ENCODE assay signal across 2 cellular contexts in the genomic region with DNA sequence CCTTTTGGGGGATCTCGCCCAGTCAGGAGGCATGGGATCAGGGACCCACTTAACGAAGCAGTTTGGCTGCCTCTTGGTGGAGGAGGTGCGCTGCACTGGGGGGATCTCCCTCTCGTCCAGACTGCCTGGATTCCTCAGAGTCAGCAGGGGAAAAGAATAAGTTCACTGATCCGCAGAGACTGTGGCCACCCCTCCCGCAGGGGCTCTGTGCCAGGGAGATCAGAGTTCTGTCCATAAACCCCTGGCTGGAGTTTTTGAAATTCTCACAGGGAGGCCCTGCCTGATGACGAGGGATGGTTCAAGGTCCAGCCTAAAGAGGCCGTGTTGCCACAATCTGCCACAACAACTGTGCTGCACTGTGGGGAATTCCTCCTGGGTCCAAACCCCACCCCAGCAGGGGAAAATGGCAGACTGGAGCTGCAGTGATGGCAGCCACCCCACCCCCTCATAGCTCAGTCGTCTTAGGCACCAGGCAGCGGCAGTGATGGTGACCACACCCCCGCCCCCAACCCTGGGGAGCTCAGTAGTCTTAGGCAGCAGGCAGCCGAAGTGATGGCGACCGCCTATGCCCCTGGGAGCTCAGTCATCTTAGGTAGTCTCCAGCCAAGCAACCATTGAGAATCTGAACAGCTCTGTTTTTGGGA.
TF ChIP-seq lines count a peak whose summit lies in the region.

No MANE protein-coding gene starts in this region.

TF ChIP-seq in K562, 482 proteins besides CTCF, POLR2A, EP300 and RAD21:
- TF ChIP-seq ZNF184 (CRISPR knock-in tag; IDR thresholded peaks at IDR 0.05) (no peak), CTBP1 (IDR thresholded peaks at IDR 0.05; ENCODE audit: borderline replicate concordance) (no peak), CAMTA2 (CRISPR knock-in tag; conservative IDR thresholded peaks at IDR 0.05) (no peak), SAFB (IDR thresholded peaks at IDR 0.05; ENCODE audit: borderline replicate concordance, low read depth, low read length) (no peak), HNRNPL (IDR thresholded peaks at IDR 0.05; ENCODE audit: low read depth, low read length) (no peak), BRD9 (IDR thresholded peaks at IDR 0.05; ENCODE audit: low read depth, partially characterized antibody) (no peak), POLR2AphosphoS5 (IDR thresholded peaks at IDR 0.05; ENCODE audit: control insufficient read depth, insufficient read depth, low read depth, low read length) (no peak), HDAC6 (IDR thresholded peaks at IDR 0.05; ENCODE audit: low read depth, low read length) (no peak), AFF4 (CRISPR knock-in tag; IDR thresholded peaks at IDR 0.05) (no peak), SRSF7 (optimal IDR thresholded peaks at IDR 0.05; ENCODE audit: low read depth, low read length) (no peak), FOXJ3 (CRISPR knock-in tag; IDR thresholded peaks at IDR 0.05) (no peak), ZFP36 (IDR thresholded peaks at IDR 0.05; ENCODE audit: low read depth, low read length, partially characterized antibody) (no peak)

TF ChIP-seq in GM23338, 12 proteins besides CTCF, POLR2A, EP300 and RAD21:
- TF ChIP-seq POLR2AphosphoS5 (IDR thresholded peaks at IDR 0.05; ENCODE audit: low read depth) (no peak), EZH2 (IDR thresholded peaks at IDR 0.05; ENCODE audit: low read depth, unreplicated experiment) (no peak), ZNF331 (CRISPR knock-in tag; IDR thresholded peaks at IDR 0.05; ENCODE audit: low read depth) (no peak), ETS1 (IDR thresholded peaks at IDR 0.05) (no peak), CREB1 (CRISPR knock-in tag; IDR thresholded peaks at IDR 0.05; ENCODE audit: low read depth) (no peak), REST (IDR thresholded peaks at IDR 0.05; ENCODE audit: unreplicated experiment) (no peak), STAT1 (IDR thresholded peaks at IDR 0.05; ENCODE audit: unreplicated experiment) (no peak), ZNF462 (CRISPR knock-in tag; IDR thresholded peaks at IDR 0.05) (no peak), JUNB (IDR thresholded peaks at IDR 0.05; ENCODE audit: unreplicated experiment) (no peak), EZH2phosphoT487 (IDR thresholded peaks at IDR 0.05; ENCODE audit: unreplicated experiment) (no peak), NANOG (IDR thresholded peaks at IDR 0.05; ENCODE audit: borderline replicate concordance) (no peak), ZNF114 (CRISPR knock-in tag; IDR thresholded peaks at IDR 0.05) (no peak)
TF ChIP-seq in GM23338: peak in this region for 0.
